ENCODE assay signal across 22 cellular contexts in the genomic region with DNA sequence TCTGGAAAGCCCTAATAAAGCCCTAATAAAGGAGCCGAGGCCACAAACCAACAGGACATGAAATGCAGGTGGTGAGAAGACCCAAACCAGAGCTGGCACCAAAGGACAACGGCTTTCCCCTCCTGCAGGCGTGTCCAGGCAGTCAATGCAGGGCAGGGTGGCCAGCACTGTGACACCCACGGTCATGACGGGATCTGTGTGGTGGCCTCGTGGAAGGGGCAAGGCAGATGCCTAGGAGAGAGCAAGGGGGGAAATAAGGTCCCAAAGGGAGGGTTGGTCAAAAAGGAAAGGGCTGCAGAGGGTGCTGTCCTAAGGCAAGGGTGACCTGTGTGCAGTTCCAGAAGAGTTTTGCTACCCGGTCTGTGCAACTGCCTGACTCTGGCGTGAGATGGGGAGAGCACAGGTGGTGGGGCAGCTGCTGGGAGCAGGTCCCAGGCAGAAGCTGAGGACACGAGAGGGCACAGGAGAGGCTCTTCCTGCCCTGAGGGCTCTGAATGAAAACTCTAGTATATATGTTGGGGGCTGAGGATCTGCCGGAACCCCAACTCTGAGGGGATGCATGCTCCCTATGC.
"Had no signal": no experiment of that assay in that cellular context is flagged by ENCODE, and none has a peak within 500 bp of the region (broad histone marks: within the 10 kb centered on the region; RNA-seq: fewer than 3 reads in every experiment).

No MANE protein-coding gene starts in this region.

- H3K27me3 ChIP-seq: right lobe of liver, transverse colon had no signal

- H3K36me3 Mint-ChIP-seq: immature natural killer cell, memory B cell, naive B cell had no signal

- H3K27ac ChIP-seq: coronary artery, esophagus muscularis mucosa, gastroesophageal sphincter, left ventricle myocardium inferior, lower lobe of right lung, psoas muscle, right lobe of liver, skin epidermis, thoracic aorta, transverse colon had no signal

- H3K4me3 Mint-ChIP-seq: immature natural killer cell; memory B cell; naive B cell; nephron; stimulated activated naive CD8-positive, alpha-beta T cell treated with anti-CD3 and anti-CD28 coated beads, Interleukin-15, Interleukin-2, amounts not matched to agents 100 ng/mL and 50 ng/mL, for 24 hours had no signal

- H3K4me1 Mint-ChIP-seq: memory B cell, nephron had no signal

- DNase-seq: caudate nucleus; effector CD8-positive, alpha-beta T cell; immature natural killer cell; kidney; left cardiac atrium; left ventricle myocardium inferior; lower lobe of right lung; naive B cell; psoas muscle; retina; right lobe of liver; stimulated activated CD4-positive, alpha-beta T cell treated with anti-CD3 and anti-CD28 coated beads, Interleukin-2, amount 100 ng/mL, for 48 hours; transverse colon had no signal

- H3K27ac Mint-ChIP-seq: immature natural killer cell; memory B cell; naive B cell; nephron; stimulated activated naive CD8-positive, alpha-beta T cell treated with anti-CD3 and anti-CD28 coated beads, Interleukin-15, Interleukin-2, amounts not matched to agents 100 ng/mL and 50 ng/mL, for 24 hours had no signal

- ATAC-seq: gastroesophageal sphincter, left cardiac atrium, psoas muscle had no signal

- H3K4me3 ChIP-seq: coronary artery, esophagus muscularis mucosa, gastroesophageal sphincter, left ventricle myocardium inferior, lower lobe of right lung, psoas muscle, right lobe of liver, skin epidermis, thoracic aorta, transverse colon had no signal

- H3K36me3 ChIP-seq: esophagus muscularis mucosa, gastroesophageal sphincter, left ventricle myocardium inferior, lower lobe of right lung, right lobe of liver, thoracic aorta, transverse colon had no signal

- H3K4me1 ChIP-seq: gastroesophageal sphincter, lower lobe of right lung, psoas muscle, right lobe of liver, transverse colon had no signal

- H3K9me3 Mint-ChIP-seq: immature natural killer cell had no signal

- H3K9me3 ChIP-seq: esophagus muscularis mucosa, gastroesophageal sphincter, left ventricle myocardium inferior, lower lobe of right lung, psoas muscle, right lobe of liver, thoracic aorta, transverse colon had no signal

- FAIRE-seq: endometrium, kidney had no signal
